ENCODE assay signal across 1 cellular context in genomic region chr3:150588027-150588830, GRCh38.
TF ChIP-seq lines count a peak whose summit lies in the region.

No MANE protein-coding gene starts in this region.

TF ChIP-seq in HepG2, 621 proteins besides CTCF, POLR2A, EP300 and RAD21:
- no peak for TF ChIP-seq HMGXB4 (CRISPR knock-in tag; IDR thresholded peaks at IDR 0.05; ENCODE audit: borderline replicate concordance in 1 of 2, low read depth in 1 of 2)
- peak; percentile 24 for TF ChIP-seq RBM22 (optimal IDR thresholded peaks at IDR 0.05; ENCODE audit: low read length)
